Comparison of ENCODE assay signal across 23 cellular contexts in the genomic region with DNA sequence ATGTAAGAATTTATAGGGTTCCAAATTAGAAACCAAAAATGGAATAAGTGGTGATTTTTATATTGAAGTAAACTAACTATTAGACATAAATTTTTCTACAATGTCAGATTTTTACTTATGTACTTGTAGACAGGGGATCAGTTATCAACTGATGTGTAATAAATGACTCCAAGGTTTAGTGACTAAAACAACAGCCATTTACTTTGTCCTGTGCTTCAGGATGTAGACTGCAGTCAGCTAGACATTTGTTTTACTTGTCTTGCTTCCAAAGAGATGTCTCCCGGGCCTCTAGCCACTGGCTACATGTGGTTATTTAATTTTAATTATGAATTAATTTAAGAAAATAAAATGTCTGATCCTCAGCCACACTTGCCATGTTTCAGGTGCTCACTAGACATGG.
"Had no signal": no experiment of that assay in that cellular context is flagged by ENCODE, and none has a peak within 500 bp of the region (broad histone marks: within the 10 kb centered on the region; RNA-seq: fewer than 3 reads in every experiment).

No MANE protein-coding gene starts in this region.

- H3K36me3 ChIP-seq: Peyer's patch, SJSA1 had no signal

- H3K4me3 Mint-ChIP-seq: activated B cell treated with CpG ODN at 0.5 μM for 24 hours; activated CD4-positive, alpha-beta T cell treated with anti-CD3 and anti-CD28 coated beads, Interleukin-2, amount 10 ng/mL, durations not matched to agents 24 days and 14 days; activated CD8-positive, alpha-beta memory T cell treated with anti-CD3 and anti-CD28 coated beads, Interleukin-2, amount 10 ng/mL, durations not matched to agents 7 days and 5 days; activated naive CD4-positive, alpha-beta T cell treated with anti-CD3 and anti-CD28 coated beads for 36 hours; activated naive CD8-positive, alpha-beta T cell; activated T-cell treated with anti-CD3 and anti-CD28 coated beads, Interleukin-2, amount 50 U/mL, for 24 hours; T-cell had no signal

- H3K27ac ChIP-seq: Peyer's patch, SJSA1 had no signal

- DNase-seq: activated B cell treated with CpG ODN at 0.5 μM for 24 hours; activated CD4-positive, alpha-beta T cell treated with anti-CD3 and anti-CD28 coated beads for 1 hour; activated CD4-positive, alpha-beta T cell treated with anti-CD3 and anti-CD28 coated beads, Interleukin-2, amount 10 ng/mL, durations not matched to agents 24 days and 14 days; activated CD4-positive, alpha-beta T cell treated with anti-CD3 and anti-CD28 coated beads, Interleukin-2, amount 50 U/mL, for 48 hours; activated CD8-positive, alpha-beta memory T cell treated with anti-CD3 and anti-CD28 coated beads, Interleukin-2, amount 10 ng/mL, durations not matched to agents 7 days and 5 days; activated effector memory CD4-positive, alpha-beta T cell treated with anti-CD3 and anti-CD28 coated beads, Interleukin-2, amount 50 U/mL, for 16 hours; activated naive CD4-positive, alpha-beta T cell treated with anti-CD3 and anti-CD28 coated beads for 36 hours; activated T-cell treated with anti-CD3 and anti-CD28 coated beads, Interleukin-2, amount 50 U/mL, for 24 hours; amygdala; NCI-H1105 treated with DMSO at 0.1 percent for 48 hours; NCI-H1436 treated with DMSO at 0.1 percent for 48 hours; NCI-H187; NCI-H2081; NCI-H510A treated with DMSO at 0.1 percent for 48 hours; NCI-H69; NK-92 treated with Interleukin-12 subunit alpha and Interleukin-12 subunit beta, amount 100 ng/mL, for 24 hours; Peyer's patch; SHP77; T-cell; T-helper 2 cell; T1000 had no signal

- H3K4me1 Mint-ChIP-seq: activated B cell treated with CpG ODN at 0.5 μM for 24 hours; activated CD4-positive, alpha-beta T cell treated with anti-CD3 and anti-CD28 coated beads, Interleukin-2, amount 10 ng/mL, durations not matched to agents 24 days and 14 days; activated CD8-positive, alpha-beta memory T cell treated with anti-CD3 and anti-CD28 coated beads, Interleukin-2, amount 10 ng/mL, durations not matched to agents 7 days and 5 days; T-cell had no signal

- H3K27me3 Mint-ChIP-seq: activated B cell treated with CpG ODN at 0.5 μM for 24 hours; activated CD4-positive, alpha-beta T cell treated with anti-CD3 and anti-CD28 coated beads, Interleukin-2, amount 10 ng/mL, durations not matched to agents 24 days and 14 days; activated CD8-positive, alpha-beta memory T cell treated with anti-CD3 and anti-CD28 coated beads, Interleukin-2, amount 10 ng/mL, durations not matched to agents 7 days and 5 days; activated naive CD8-positive, alpha-beta T cell; activated T-cell treated with anti-CD3 and anti-CD28 coated beads, Interleukin-2, amount 50 U/mL, for 24 hours; T-cell had no signal

- ATAC-seq: activated CD8-positive, alpha-beta memory T cell treated with anti-CD3 and anti-CD28 coated beads, Interleukin-2, amount 10 ng/mL, durations not matched to agents 7 days and 5 days; T-cell had no signal

- H3K27ac Mint-ChIP-seq: activated B cell treated with CpG ODN at 0.5 μM for 24 hours; activated CD4-positive, alpha-beta T cell treated with anti-CD3 and anti-CD28 coated beads, Interleukin-2, amount 10 ng/mL, durations not matched to agents 24 days and 14 days; activated CD8-positive, alpha-beta memory T cell treated with anti-CD3 and anti-CD28 coated beads, Interleukin-2, amount 10 ng/mL, durations not matched to agents 7 days and 5 days; activated naive CD4-positive, alpha-beta T cell treated with anti-CD3 and anti-CD28 coated beads for 36 hours; activated naive CD8-positive, alpha-beta T cell; activated T-cell treated with anti-CD3 and anti-CD28 coated beads, Interleukin-2, amount 50 U/mL, for 24 hours; T-cell had no signal

- H3K9me3 Mint-ChIP-seq: activated B cell treated with CpG ODN at 0.5 μM for 24 hours; activated CD4-positive, alpha-beta T cell treated with anti-CD3 and anti-CD28 coated beads, Interleukin-2, amount 10 ng/mL, durations not matched to agents 24 days and 14 days; activated naive CD4-positive, alpha-beta T cell treated with anti-CD3 and anti-CD28 coated beads for 36 hours; activated T-cell treated with anti-CD3 and anti-CD28 coated beads, Interleukin-2, amount 50 U/mL, for 24 hours had no signal

- H3K4me3 ChIP-seq: Peyer's patch, SJSA1 had no signal

- H3K9me3 ChIP-seq: Peyer's patch, SJSA1 had no signal

- H3K36me3 Mint-ChIP-seq: activated CD8-positive, alpha-beta memory T cell treated with anti-CD3 and anti-CD28 coated beads, Interleukin-2, amount 10 ng/mL, durations not matched to agents 7 days and 5 days; activated naive CD8-positive, alpha-beta T cell; T-cell had no signal

- H3K27me3 ChIP-seq: Peyer's patch, SJSA1 had no signal
